19 cellular contexts compared by ENCODE assay signal in the genomic region with DNA sequence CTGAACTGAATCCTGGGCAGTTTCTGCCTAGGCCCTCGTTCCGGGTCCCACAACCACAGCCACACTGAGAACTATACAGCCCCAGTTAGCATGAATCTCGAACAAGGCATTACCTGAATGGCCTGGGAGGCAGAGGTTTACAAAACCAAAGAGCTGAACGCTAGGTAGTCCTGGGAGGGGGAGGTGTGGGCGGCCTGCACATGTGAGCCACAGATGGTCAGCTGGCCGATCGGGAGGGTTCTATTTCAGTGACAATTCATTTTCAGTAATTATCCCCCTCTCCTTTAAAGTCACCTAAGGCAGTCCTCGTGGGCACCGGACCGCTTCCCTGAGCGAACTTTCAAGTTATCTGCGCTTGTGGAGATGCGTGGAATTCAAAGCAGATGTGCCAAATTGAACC.
DNase-seq lines count a peak whose midpoint lies in the region; ATAC-seq and TF ChIP-seq lines count a peak whose summit lies in the region.
"Had no signal": no experiment of that assay in that cellular context is flagged by ENCODE, and none has a peak within 500 bp of the region (broad histone marks: within the 10 kb centered on the region; RNA-seq: fewer than 3 reads in every experiment).

No MANE protein-coding gene starts in this region.

- TF ChIP-seq EP300 in suprapubic skin (IDR thresholded peaks at IDR 0.05) (no peak), tibial nerve (IDR thresholded peaks at IDR 0.05) (no peak)

- DNase-seq in GM23338 (ENCODE audit: low spot score) (no peak), left lobe of liver (ENCODE audit: low spot score) (peak; percentile 12), suprapubic skin (ENCODE audit: low spot score in 2 of 2) (peak; percentile 27 to 68), NCI-H446 (lab: John Stamatoyannopoulos, UW) (no peak), tibial nerve (ENCODE audit: low spot score in 2 of 2) (no peak)
- DNase-seq: Calu3, DMS53, KBM-7, NCI-H1105, NCI-H1694, NCI-H510A, PC-3, RPMI8226, SHP77 treated with DMSO at 0.1 percent for 48 hours had no signal

- H3K27me3 Mint-ChIP-seq in GM23338 (ENCODE audit: insufficient read depth, low read depth, poor library complexity): peaks cover 4% of the 10 kb centered on the region

- TF ChIP-seq CTCF in GM23338 (conservative IDR thresholded peaks at IDR 0.05; ENCODE audit: low read depth in 2 of 2) (no peak), suprapubic skin (IDR thresholded peaks at IDR 0.05) (no peak), tibial nerve (IDR thresholded peaks at IDR 0.05) (no peak)

- H3K79me2 ChIP-seq in GM23338 (replicated peaks; ENCODE audit: insufficient read depth): no peaks in the 10 kb centered on the region

- no peak overlapping the region for H3K4me3 Mint-ChIP-seq in GM23338
- H3K4me3 Mint-ChIP-seq: CD8-positive, alpha-beta T cell had no signal

- H3K4me1 ChIP-seq in GM23338 (ENCODE audit: insufficient read depth): no peaks in the 10 kb centered on the region
- H3K4me1 ChIP-seq in suprapubic skin: peaks cover 4% of the 10 kb centered on the region
- H3K4me1 ChIP-seq in tibial nerve: no peaks in the 10 kb centered on the region

- H3K36me3 ChIP-seq in GM23338 (ENCODE audit: insufficient read depth) (no peaks in the 10 kb centered on the region), suprapubic skin (no peaks in the 10 kb centered on the region), tibial nerve (no peaks in the 10 kb centered on the region)
- H3K36me3 ChIP-seq: BLaER1 treated with 17β-estradiol and CSF1 and Interleukin-3, amounts not matched to agents 10 nM and 100 nM had no signal

- H3K4me2 ChIP-seq in GM23338: no peak overlapping the region
- H3K4me2 ChIP-seq: BLaER1 treated with 17β-estradiol and CSF1 and Interleukin-3, amounts not matched to agents 10 nM and 100 nM had no signal

- ATAC-seq in GM23338 (peak; percentile 32; the same call in 1 of the 3 replicates), SK-N-SH treated with all-trans-retinoic acid at 6 μM for 48 hours (no peak), left lobe of liver (no peak)
- no peak for ATAC-seq in activated CD4-positive, CD25-positive, alpha-beta regulatory T cell treated with anti-CD3 and anti-CD28 coated beads, Interleukin-2, amount 50 U/mL, for 24 hours
- ATAC-seq: CD8-positive, alpha-beta T cell; HepG2; PC-3 had no signal

- no peaks in the 10 kb centered on the region for H3K27me3 ChIP-seq in GM23338 (ENCODE audit: insufficient read depth)
- no peaks in the 10 kb centered on the region for H3K27me3 ChIP-seq in suprapubic skin
- no peaks in the 10 kb centered on the region for H3K27me3 ChIP-seq in tibial nerve
- H3K27me3 ChIP-seq: BLaER1 treated with 17β-estradiol and CSF1 and Interleukin-3, amounts not matched to agents 10 nM and 100 nM had no signal

- no peaks in the 10 kb centered on the region for H4K20me1 ChIP-seq in GM23338 (replicated peaks; ENCODE audit: insufficient read depth)
- H4K20me1 ChIP-seq: BLaER1 treated with 17β-estradiol and CSF1 and Interleukin-3, amounts not matched to agents 10 nM and 100 nM had no signal

- H3K9me3 ChIP-seq in suprapubic skin (no peaks in the 10 kb centered on the region), tibial nerve (peaks cover 0 to 12% (median 0%) of the 10 kb centered on the region in 4 donors)
- H3K9me3 ChIP-seq: BLaER1 treated with 17β-estradiol and CSF1 and Interleukin-3, amounts not matched to agents 10 nM and 100 nM had no signal

- H3K27ac Mint-ChIP-seq in GM23338: no peak overlapping the region
- H3K27ac Mint-ChIP-seq: CD8-positive, alpha-beta T cell had no signal

- H3K27ac ChIP-seq in GM23338 (ENCODE audit: low read depth) (no peak overlapping the region), suprapubic skin (no peak overlapping the region), tibial nerve (no peak overlapping the region)
- H3K27ac ChIP-seq: BLaER1 treated with 17β-estradiol and CSF1 and Interleukin-3, amounts not matched to agents 10 nM and 100 nM had no signal

- no peaks in the 10 kb centered on the region for H3K9me3 Mint-ChIP-seq in GM23338
- H3K9me3 Mint-ChIP-seq: CD8-positive, alpha-beta T cell had no signal

- 84% methylated on average over 13 of the region's 13 CpGs for WGBS in suprapubic skin
- 75 to 80% methylated on average over 13 of the region's 13 CpGs for WGBS in tibial nerve, 2 donors

- no peak overlapping the region for H2AFZ ChIP-seq in GM23338

- TF ChIP-seq POLR2A in suprapubic skin (IDR thresholded peaks at IDR 0.05): no peak
- TF ChIP-seq POLR2A in tibial nerve (IDR thresholded peaks at IDR 0.05): no peak

- H3F3A ChIP-seq in GM23338 (replicated peaks; ENCODE audit: low read depth): no peaks in the 10 kb centered on the region

- H3K9me2 ChIP-seq in GM23338 (ENCODE audit: insufficient read depth): no peaks in the 10 kb centered on the region

- no peaks in the 10 kb centered on the region for H3K36me3 Mint-ChIP-seq in GM23338 (ENCODE audit: low read depth)
- H3K36me3 Mint-ChIP-seq: CD8-positive, alpha-beta T cell had no signal

- H3K4me3 ChIP-seq in GM23338: no peak overlapping the region
- no peak overlapping the region for H3K4me3 ChIP-seq in suprapubic skin
- no peak overlapping the region for H3K4me3 ChIP-seq in tibial nerve
- H3K4me3 ChIP-seq: BLaER1 treated with 17β-estradiol and CSF1 and Interleukin-3, amounts not matched to agents 10 nM and 100 nM had no signal

- peaks cover 6% of the 10 kb centered on the region; the same call in 1 of the 3 replicates for H3K4me1 Mint-ChIP-seq in GM23338

TF ChIP-seq in GM23338, 12 proteins besides CTCF, POLR2A, EP300 and RAD21 (continues in another document):
- TF ChIP-seq NANOG (IDR thresholded peaks at IDR 0.05; ENCODE audit: borderline replicate concordance): no peak

TF ChIP-seq in SK-N-SH treated with all-trans-retinoic acid at 6 μM for 48 hours, 23 proteins besides CTCF, POLR2A, EP300 and RAD21:
- TF ChIP-seq TCF4 (CRISPR knock-in tag; IDR thresholded peaks at IDR 0.05; ENCODE audit: borderline replicate concordance): peak; percentile 57; the same call in 1 of the 2 replicates
- no peak for TF ChIP-seq TOX (CRISPR knock-in tag; IDR thresholded peaks at IDR 0.05; ENCODE audit: borderline replicate concordance)
- no peak for TF ChIP-seq ZFP30 (CRISPR knock-in tag; IDR thresholded peaks at IDR 0.05)
TF ChIP-seq in SK-N-SH treated with all-trans-retinoic acid at 6 μM for 48 hours: peak in this region for 1.

Comparison
In these comparisons a context has a peak if more than half of its experiments do, and no peak if none do; other contexts are left out.
1. DNase-seq: peak in left lobe of liver (single experiment) and suprapubic skin (2 of 2); none in GM23338 (single experiment), NCI-H446 (0 of 2) and tibial nerve (0 of 2).